In genomic region chr13:114067886-114068722, GRCh38 we compare ENCODE assay signal across 8 cellular contexts.
DNase-seq lines count a peak whose midpoint lies in the region; ATAC-seq and TF ChIP-seq lines count a peak whose summit lies in the region.

No MANE protein-coding gene starts in this region.

- H3K27me3 ChIP-seq in CD4-positive, CD25-positive, alpha-beta regulatory T cell (ENCODE audit: control insufficient read depth, insufficient read depth, low read length): no peaks in the 10 kb centered on the region
- H3K27me3 ChIP-seq in gastroesophageal sphincter: no peaks in the 10 kb centered on the region

- H3K27ac Mint-ChIP-seq in CD4-positive, CD25-positive, alpha-beta regulatory T cell: peak overlapping the region; percentile 92 to 97 (median 93)
- peak overlapping the region; percentile 85 for H3K27ac Mint-ChIP-seq in activated CD4-positive, alpha-beta T cell treated with anti-CD3 and anti-CD28 coated beads, Interleukin-2, amount 10 ng/mL, durations not matched to agents 7 days and 5 days

- no peak for TF ChIP-seq CTCF in gastroesophageal sphincter (IDR thresholded peaks at IDR 0.05)

- no peak for TF ChIP-seq EP300 in gastroesophageal sphincter (IDR thresholded peaks at IDR 0.05)

- H3K27ac ChIP-seq in CD4-positive, CD25-positive, alpha-beta regulatory T cell (ENCODE audit: insufficient read depth, low read length, poor library complexity, severe bottlenecking): peak overlapping the region; percentile 70
- peak overlapping the region in 3 of 4 donors; percentile 92 to 99 (median 98) for H3K27ac ChIP-seq in gastroesophageal sphincter

- H3K27me3 Mint-ChIP-seq in CD4-positive, CD25-positive, alpha-beta regulatory T cell: no peaks in the 10 kb centered on the region
- no peaks in the 10 kb centered on the region for H3K27me3 Mint-ChIP-seq in activated CD4-positive, alpha-beta T cell treated with anti-CD3 and anti-CD28 coated beads, Interleukin-2, amount 10 ng/mL, durations not matched to agents 7 days and 5 days

- H3K36me3 Mint-ChIP-seq in CD4-positive, CD25-positive, alpha-beta regulatory T cell: peaks cover 27% of the 10 kb centered on the region
- peaks cover 65% of the 10 kb centered on the region for H3K36me3 Mint-ChIP-seq in activated CD4-positive, alpha-beta T cell treated with anti-CD3 and anti-CD28 coated beads, Interleukin-2, amount 10 ng/mL, durations not matched to agents 7 days and 5 days (ENCODE audit: low read depth)

- H3K36me3 ChIP-seq in CD4-positive, CD25-positive, alpha-beta regulatory T cell (ENCODE audit: control insufficient read depth, insufficient read depth, low read length): peaks cover 33% of the 10 kb centered on the region
- H3K36me3 ChIP-seq in gastroesophageal sphincter: peaks cover 0 to 8% of the 10 kb centered on the region in 2 donors

- peaks cover 60% of the 10 kb centered on the region for H3K4me1 ChIP-seq in CD4-positive, CD25-positive, alpha-beta regulatory T cell (ENCODE audit: control insufficient read depth, insufficient read depth, low read length, poor library complexity, severe bottlenecking)
- peaks cover 0 to 75% (median 48%) of the 10 kb centered on the region in 3 donors for H3K4me1 ChIP-seq in gastroesophageal sphincter

- no peaks in the 10 kb centered on the region for H3K9me3 ChIP-seq in CD4-positive, CD25-positive, alpha-beta regulatory T cell (ENCODE audit: control insufficient read depth in 2 of 2, low read length in 2 of 2)
- no peaks in the 10 kb centered on the region for H3K9me3 ChIP-seq in gastroesophageal sphincter

- POLR2A ChIA-PET in activated CD4-positive, alpha-beta T cell treated with anti-CD3 and anti-CD28 coated beads, Interleukin-2, amount 10 ng/mL, durations not matched to agents 7 days and 5 days (lab: Charles Lee): no interaction called here

- peak overlapping the region; percentile 81 to 94 (median 82) for H3K4me3 Mint-ChIP-seq in CD4-positive, CD25-positive, alpha-beta regulatory T cell
- peak overlapping the region; percentile 50 for H3K4me3 Mint-ChIP-seq in activated CD4-positive, alpha-beta T cell treated with anti-CD3 and anti-CD28 coated beads, Interleukin-2, amount 10 ng/mL, durations not matched to agents 7 days and 5 days

- WGBS in gastroesophageal sphincter (ENCODE audit: low coverage in 1 of 2), 2 donors: 58 to 65% methylated on average over 7 to 8 of the region's 24 CpGs

- DNase-seq in CD4-positive, CD25-positive, alpha-beta regulatory T cell: peak in 1 of 3 donors; percentile 72
- DNase-seq in activated CD4-positive, alpha-beta T cell treated with anti-CD3 and anti-CD28 coated beads, Interleukin-2, amount 10 ng/mL, durations not matched to agents 7 days and 5 days: peak; percentile 29
- DNase-seq in stimulated activated naive CD8-positive, alpha-beta T cell treated with anti-CD3 and anti-CD28 coated beads, Interleukin-15, Interleukin-2, amounts not matched to agents 100 U/mL and 50 U/mL, for 24 hours: peak; percentile 65
- DNase-seq in SKM-1 treated with dmso at 0.1 percent for 144 hours (lab: John Stamatoyannopoulos, UW; ENCODE audit: unreplicated experiment) (no peak), NCI-H774 (lab: John Stamatoyannopoulos, UW) (no peak), NCI-H1694 (lab: John Stamatoyannopoulos, UW) (no peak)

- peak overlapping the region; percentile 66 for H3K4me3 ChIP-seq in CD4-positive, CD25-positive, alpha-beta regulatory T cell (ENCODE audit: low read depth, low read length)
- H3K4me3 ChIP-seq in gastroesophageal sphincter: no peak overlapping the region

- CTCF ChIA-PET in activated CD4-positive, alpha-beta T cell treated with anti-CD3 and anti-CD28 coated beads, Interleukin-2, amount 10 ng/mL, durations not matched to agents 7 days and 5 days (lab: Charles Lee): interaction anchor here (1.3 to 1.5 kb wide), 2 partner anchors 11 to 63 kb away, joined by 3 to 4 read pairs; no protein-coding TSS in a partner anchor

- no peak for TF ChIP-seq POLR2A in gastroesophageal sphincter (IDR thresholded peaks at IDR 0.05)

- H3K9me3 Mint-ChIP-seq in CD4-positive, CD25-positive, alpha-beta regulatory T cell: peaks cover 0 to 5% (median 0%) of the 10 kb centered on the region in 7 donors
- H3K9me3 Mint-ChIP-seq in activated CD4-positive, alpha-beta T cell treated with anti-CD3 and anti-CD28 coated beads, Interleukin-2, amount 10 ng/mL, durations not matched to agents 7 days and 5 days: peaks cover 6% of the 10 kb centered on the region

- H3K4me1 Mint-ChIP-seq in CD4-positive, CD25-positive, alpha-beta regulatory T cell: peaks cover 7 to 77% (median 48%) of the 10 kb centered on the region in 4 donors
- peaks cover 55% of the 10 kb centered on the region for H3K4me1 Mint-ChIP-seq in activated CD4-positive, alpha-beta T cell treated with anti-CD3 and anti-CD28 coated beads, Interleukin-2, amount 10 ng/mL, durations not matched to agents 7 days and 5 days

- ATAC-seq in CD4-positive, CD25-positive, alpha-beta regulatory T cell (ENCODE audit: low read depth in 2 of 2): no peak
- ATAC-seq in GM21576 (IDR thresholded peaks at IDR 0.05; ENCODE audit: unreplicated experiment): peak; percentile 35
- ATAC-seq in gastroesophageal sphincter: no peak
- no peak for ATAC-seq in stimulated activated naive CD8-positive, alpha-beta T cell treated with anti-CD3 and anti-CD28 coated beads, Interleukin-15, Interleukin-2, amounts not matched to agents 100 U/mL and 50 U/mL, for 24 hours

Comparison
In these comparisons a context has a peak if more than half of its experiments do, and no peak if none do; other contexts are left out.
1. DNase-seq: peak in activated CD4-positive, alpha-beta T cell treated with anti-CD3 and anti-CD28 coated beads, Interleukin-2, amount 10 ng/mL, durations not matched to agents 7 days and 5 days (single experiment) and stimulated activated naive CD8-positive, alpha-beta T cell treated with anti-CD3 and anti-CD28 coated beads, Interleukin-15, Interleukin-2, amounts not matched to agents 100 U/mL and 50 U/mL, for 24 hours (single experiment); none in SKM-1 treated with dmso at 0.1 percent for 144 hours (single experiment), NCI-H774 (single experiment) and NCI-H1694 (single experiment).